Comparison of ENCODE assay signal across 1 cellular context in genomic region chr14:64176330-64176729, GRCh38.
TF ChIP-seq lines count a peak whose summit lies in the region.

No MANE protein-coding gene starts in this region.

TF ChIP-seq in K562, 482 proteins besides CTCF, POLR2A, EP300 and RAD21 (continued from another document):
- TF ChIP-seq ZBTB40 (IDR thresholded peaks at IDR 0.05) (0 out of 2 replicates have a peak, but pooled peaks have one; percentile 48), ZBTB40 (CRISPR knock-in tag; IDR thresholded peaks at IDR 0.05) (no peak)
TF ChIP-seq in K562: peak in this region for 1.
